Comparison of ENCODE assay signal across 30 cellular contexts in genomic region chr2:232490221-232491138, GRCh38. TPM values are rescaled to one million over a fixed set of nuclear protein-coding genes. Genes with fewer than 3 reads are reported as not detected.
DNase-seq lines count a peak whose midpoint lies in the region; ATAC-seq and TF ChIP-seq lines count a peak whose summit lies in the region.
"Had no signal": no experiment of that assay in that cellular context is flagged by ENCODE, and none has a peak within 500 bp of the region (broad histone marks: within the 10 kb centered on the region; RNA-seq: fewer than 3 reads in every experiment).

No MANE protein-coding gene starts in this region.

- no peaks in the 10 kb centered on the region for H3K4me1 ChIP-seq in RWPE2 (ENCODE audit: insufficient read depth, poor library complexity, severe bottlenecking)
- peaks cover 8% of the 10 kb centered on the region for H3K4me1 ChIP-seq in lower lobe of right lung
- H3K4me1 ChIP-seq in spleen = peaks cover 9 to 27% (median 23%) of the 10 kb centered on the region in 6 donors

- no peak for ATAC-seq in Right ventricle myocardium superior (ENCODE audit: poor library complexity)
- no peak for ATAC-seq in RWPE2 (ENCODE audit: low read depth)
- ATAC-seq in lower lobe of right lung = no peak
- no peak for ATAC-seq in GM18520 (IDR thresholded peaks at IDR 0.05; ENCODE audit: unreplicated experiment)
- ATAC-seq: activated naive CD8-positive, alpha-beta T cell treated with anti-CD3 and anti-CD28 coated beads, Interleukin-2, amount 50 U/mL, for 24 hours; CD8-positive, alpha-beta T cell; effector memory CD8-positive, alpha-beta T cell; left lobe of liver had no signal

- H3K9me3 ChIP-seq in RWPE2 (ENCODE audit: severe bottlenecking) (no peaks in the 10 kb centered on the region), lower lobe of right lung (no peaks in the 10 kb centered on the region), spleen (no peaks in the 10 kb centered on the region)
- H3K9me3 ChIP-seq: stomach, vagina had no signal

- DNase-seq in Right ventricle myocardium superior = peak; percentile 43
- no peak for DNase-seq in cardiac septum (ENCODE audit: low spot score)
- peak; percentile 60 for DNase-seq in RWPE2 (ENCODE audit: low spot score)
- peak; percentile 33 for DNase-seq in lower lobe of right lung
- peak; percentile 67 for DNase-seq in spleen
- no peak for DNase-seq in KG1 (lab: John Stamatoyannopoulos, UW)
- DNase-seq in progenitor cell of endocrine pancreas (ENCODE audit: low spot score, unreplicated experiment) = no peak
- DNase-seq: activated CD4-positive, alpha-beta T cell treated with anti-CD3 and anti-CD28 coated beads for 48 hours; activated CD8-positive, alpha-beta memory T cell treated with anti-CD3 and anti-CD28 coated beads for 24 hours; activated naive CD8-positive, alpha-beta T cell treated with anti-CD3 and anti-CD28 coated beads, Interleukin-2, amount 50 U/mL, for 24 hours; activated T-cell treated with anti-CD3 and anti-CD28 coated beads for 4 hours; caudate nucleus; CD8-positive, alpha-beta T cell; effector memory CD8-positive, alpha-beta T cell; erythroblast; GOT3; immature natural killer cell; NCI-H2081 treated with DMSO at 0.1 percent for 48 hours; NCI-H226; NCI-H526 treated with DMSO at 0.1 percent for 48 hours; PC-9; stimulated activated CD4-positive, alpha-beta T cell treated with anti-CD3 and anti-CD28 coated beads, Interleukin-4, amount 100 ng/mL, for 1 hour; stomach had no signal

- no peak overlapping the region for H3K4me3 Mint-ChIP-seq in progenitor cell of endocrine pancreas (ENCODE audit: low read depth)
- H3K4me3 Mint-ChIP-seq: activated naive CD8-positive, alpha-beta T cell treated with anti-CD3 and anti-CD28 coated beads, Interleukin-2, amount 50 U/mL, for 24 hours; CD8-positive, alpha-beta T cell; effector memory CD8-positive, alpha-beta T cell; immature natural killer cell; T-helper 2 cell treated with Interferon-gamma antibody and Interleukin-4, amounts not matched to agents 5 μg/mL and 100 μg/mL, for 36 hours had no signal

- peaks cover 55% of the 10 kb centered on the region for H3K27me3 Mint-ChIP-seq in progenitor cell of endocrine pancreas

- H3K27ac ChIP-seq in RWPE2 (ENCODE audit: poor library complexity, severe bottlenecking) = no peak overlapping the region
- H3K27ac ChIP-seq in lower lobe of right lung = no peak overlapping the region
- no peak overlapping the region for H3K27ac ChIP-seq in spleen
- H3K27ac ChIP-seq: PC-9, stomach, vagina had no signal

- H3K4me3 ChIP-seq in RWPE2 (ENCODE audit: severe bottlenecking) (no peak overlapping the region), lower lobe of right lung (no peak overlapping the region), spleen (no peak overlapping the region)
- H3K4me3 ChIP-seq: PC-9, stomach, vagina had no signal

- H3K27ac Mint-ChIP-seq in progenitor cell of endocrine pancreas = no peak overlapping the region
- H3K27ac Mint-ChIP-seq: activated naive CD8-positive, alpha-beta T cell treated with anti-CD3 and anti-CD28 coated beads, Interleukin-2, amount 50 U/mL, for 24 hours; CD8-positive, alpha-beta T cell; effector memory CD8-positive, alpha-beta T cell; immature natural killer cell; T-helper 2 cell treated with Interferon-gamma antibody and Interleukin-4, amounts not matched to agents 5 μg/mL and 100 μg/mL, for 36 hours had no signal

- 78 to 90% (median 87%) methylated on average over 29 to 30 of the region's 30 CpGs for WGBS in spleen, 5 donors

- intact Hi-C loops in Right ventricle myocardium superior (cut with DNase I) (no loop called here), cardiac septum (cut with DNase I) (loop anchor here (5.0 kb wide), 1 partner anchor 978 kb away; no protein-coding TSS in a partner anchor), lower lobe of right lung (cut with DNase I) (no loop called here), spleen (cut with DNase I; ENCODE audit: low total_unique reads) (no loop called here)

- no peaks in the 10 kb centered on the region for H3K4me1 Mint-ChIP-seq in progenitor cell of endocrine pancreas (ENCODE audit: low read depth)

- H3K36me3 ChIP-seq in RWPE2 (ENCODE audit: low read depth) = no peaks in the 10 kb centered on the region
- H3K36me3 ChIP-seq in lower lobe of right lung = no peaks in the 10 kb centered on the region
- H3K36me3 ChIP-seq in spleen = no peaks in the 10 kb centered on the region
- H3K36me3 ChIP-seq: stomach, vagina had no signal

- H3K36me3 Mint-ChIP-seq in progenitor cell of endocrine pancreas (ENCODE audit: insufficient read depth) = no peaks in the 10 kb centered on the region
- H3K36me3 Mint-ChIP-seq: CD8-positive, alpha-beta T cell; immature natural killer cell had no signal

- TF ChIP-seq POLR2A in spleen (IDR thresholded peaks at IDR 0.05) = no peak

- H3K27me3 ChIP-seq in RWPE2 (ENCODE audit: insufficient read depth, poor library complexity, severe bottlenecking) (peaks cover 35% of the 10 kb centered on the region), lower lobe of right lung (ENCODE audit: low read depth) (peaks cover 46% of the 10 kb centered on the region), spleen (replicated peaks in 1 of 7) (peaks cover 0 to 67% (median 36%) of the 10 kb centered on the region in 7 donors)

- no peaks in the 10 kb centered on the region for H3K9me3 Mint-ChIP-seq in progenitor cell of endocrine pancreas (ENCODE audit: low read depth)
- H3K9me3 Mint-ChIP-seq: activated naive CD8-positive, alpha-beta T cell treated with anti-CD3 and anti-CD28 coated beads, Interleukin-2, amount 50 U/mL, for 24 hours; CD8-positive, alpha-beta T cell; effector memory CD8-positive, alpha-beta T cell; T-helper 2 cell treated with Interferon-gamma antibody and Interleukin-4, amounts not matched to agents 5 μg/mL and 100 μg/mL, for 36 hours had no signal

- TF ChIP-seq CTCF in RWPE2 (IDR thresholded peaks at IDR 0.05; ENCODE audit: poor library complexity, severe bottlenecking) = no peak
- no peak for TF ChIP-seq CTCF in lower lobe of right lung (IDR thresholded peaks at IDR 0.05)
- TF ChIP-seq CTCF in spleen (IDR thresholded peaks at IDR 0.05 in 8 of 11, conservative IDR thresholded peaks at IDR 0.05 in 3 of 11) = no peak
- no peak for TF ChIP-seq CTCF in progenitor cell of endocrine pancreas (IDR thresholded peaks at IDR 0.05; ENCODE audit: unreplicated experiment)

RNA-seq across cellular contexts. Expression of gene ECEL1, which starts 2.8 kb away (rescaled TPM):
- total RNA-seq in Right ventricle myocardium superior (not detected), cardiac septum (0.27 TPM), lower lobe of right lung (1.0 TPM), spleen (10 to 100 TPM in 2 of 7 donors, under 1 TPM in 3, not detected in 2; 0.17 to 23.1 (median 0.34) TPM), progenitor cell of endocrine pancreas (2.0 and 2.9 TPM in 2 replicates)
- polyA plus RNA-seq in spleen = 1 to 10 TPM in 1 of 3 donors, under 1 TPM in 2; 0.10 to 1.6 (median 0.30) TPM
- total RNA-seq: CD8-positive, alpha-beta T cell; glomerular endothelial cell; PC-9; vagina had no signal
- polyA plus RNA-seq: immature natural killer cell had no signal

RNA-seq across cellular contexts. Expression of gene PRSS56, which starts 29.7 kb away (rescaled TPM):
- 0.19 TPM for total RNA-seq in Right ventricle myocardium superior
- not detected for total RNA-seq in cardiac septum
- not detected for total RNA-seq in lower lobe of right lung
- total RNA-seq in spleen = under 1 TPM in 1 of 7 donors, not detected in 6; 0.13 TPM
- under 1 TPM in 1 of 3 donors, not detected in 2; 0.04 TPM for polyA plus RNA-seq in spleen
- not detected in 2 replicates for total RNA-seq in progenitor cell of endocrine pancreas
- total RNA-seq: CD8-positive, alpha-beta T cell; glomerular endothelial cell; left lobe of liver; mesenteric fat pad; PC-9; renal cortical epithelial cell; stomach; vagina had no signal
- polyA plus RNA-seq: immature natural killer cell, stomach had no signal

RNA-seq across cellular contexts. Expression of gene ALPI, which starts 34.5 kb away (rescaled TPM):
- not detected for total RNA-seq in Right ventricle myocardium superior
- total RNA-seq in cardiac septum = not detected
- total RNA-seq in lower lobe of right lung = not detected
- not detected for total RNA-seq in spleen
- not detected for polyA plus RNA-seq in spleen
- total RNA-seq in progenitor cell of endocrine pancreas = not detected in 2 replicates
- total RNA-seq: CD8-positive, alpha-beta T cell; glomerular endothelial cell; left lobe of liver; PC-9; renal cortical epithelial cell; vagina had no signal
- polyA plus RNA-seq: immature natural killer cell, stomach had no signal

RNA-seq across cellular contexts. Expression of gene CHRND, which starts 35.5 kb away (rescaled TPM):
- not detected for total RNA-seq in Right ventricle myocardium superior
- 0.11 TPM for total RNA-seq in cardiac septum
- not detected for total RNA-seq in lower lobe of right lung
- under 1 TPM in 1 of 7 donors, not detected in 6; 0.32 TPM for total RNA-seq in spleen
- not detected for polyA plus RNA-seq in spleen
- 0.12 TPM in 1 of 2 replicates, not detected in the other for total RNA-seq in progenitor cell of endocrine pancreas
- total RNA-seq: CD8-positive, alpha-beta T cell; glomerular endothelial cell; left lobe of liver; mesenteric fat pad; PC-9; renal cortical epithelial cell; stomach; vagina had no signal
- polyA plus RNA-seq: immature natural killer cell, stomach had no signal

RNA-seq across cellular contexts. Expression of gene CHRNG, which starts 49.0 kb away (rescaled TPM):
- total RNA-seq in Right ventricle myocardium superior (not detected), cardiac septum (not detected), lower lobe of right lung (not detected), spleen (not detected), progenitor cell of endocrine pancreas (0.42 TPM in 1 of 2 replicates, not detected in the other)
- under 1 TPM in 1 of 3 donors, not detected in 2; 0.06 TPM for polyA plus RNA-seq in spleen
- total RNA-seq: CD8-positive, alpha-beta T cell; glomerular endothelial cell; left lobe of liver; mesenteric fat pad; PC-9; renal cortical epithelial cell; stomach; vagina had no signal
- polyA plus RNA-seq: immature natural killer cell, stomach had no signal

Comparison
In these comparisons a context has a peak if more than half of its experiments do, and no peak if none do; other contexts are left out.
1. DNase-seq: peak in Right ventricle myocardium superior (single experiment), RWPE2 (single experiment), lower lobe of right lung (single experiment) and spleen (single experiment); none in cardiac septum (single experiment), KG1 (single experiment) and progenitor cell of endocrine pancreas (single experiment).